ENCODE assay signal across 8 cellular contexts in genomic region chr19:13847900-13848677, GRCh38. TPM values are rescaled to one million over a fixed set of nuclear protein-coding genes. Genes with fewer than 3 reads are reported as not detected.
DNase-seq lines count a peak whose midpoint lies in the region; ATAC-seq and TF ChIP-seq lines count a peak whose summit lies in the region.

No MANE protein-coding gene starts in this region.

- TF ChIP-seq CTCF in OCI-LY1 (IDR thresholded peaks at IDR 0.05; ENCODE audit: low read length) (no peak), neural crest cell (conservative IDR thresholded peaks at IDR 0.05) (peak; percentile 3)

- H3K4me1 Mint-ChIP-seq in effector memory CD8-positive, alpha-beta T cell (ENCODE audit: low read depth in 2 of 2) = peaks cover 44 to 49% of the 10 kb centered on the region in 2 donors
- peaks cover 40% of the 10 kb centered on the region for H3K4me1 Mint-ChIP-seq in neural crest cell

- H3F3A ChIP-seq in OCI-LY1 (ENCODE audit: insufficient read depth, low read length) = no peaks in the 10 kb centered on the region

- DNase-seq in effector memory CD8-positive, alpha-beta T cell = no peak
- DNase-seq in neural crest cell (ENCODE audit: low read depth, low spot score) (no peak), inferior parietal cortex (ENCODE audit: extremely low spot score) (no peak), pons (ENCODE audit: low spot score) (no peak)
- DNase-seq in effector CD8-positive, alpha-beta T cell (lab: John Stamatoyannopoulos, UW) = no peak
- no peak for DNase-seq in stimulated activated naive CD4-positive, alpha-beta T cell (lab: John Stamatoyannopoulos, UW)

- H3K27me3 ChIP-seq in BLaER1 treated with 17β-estradiol and CSF1 and Interleukin-3, amounts not matched to agents 10 nM and 100 nM = peaks cover 0 to 21% (median 11%) of the 10 kb centered on the region in 11 experiments; a peak in 10 of 22 replicates
- H3K27me3 ChIP-seq in OCI-LY1 (ENCODE audit: insufficient read depth, low read length) = 0 out of 2 replicates have a peak, but pooled peaks cover 3% of the 10 kb centered on the region

- H3K79me2 ChIP-seq in OCI-LY1 (ENCODE audit: insufficient read depth, low read length) = no peaks in the 10 kb centered on the region

- H4K20me1 ChIP-seq in BLaER1 treated with 17β-estradiol and CSF1 and Interleukin-3, amounts not matched to agents 10 nM and 100 nM = no peaks in the 10 kb centered on the region
- no peaks in the 10 kb centered on the region for H4K20me1 ChIP-seq in OCI-LY1 (ENCODE audit: insufficient read depth, low read length)

- no peaks in the 10 kb centered on the region for H3K9me3 Mint-ChIP-seq in effector memory CD8-positive, alpha-beta T cell
- H3K9me3 Mint-ChIP-seq in neural crest cell = no peaks in the 10 kb centered on the region

- peak overlapping the region; percentile 50 to 74 (median 62) for H3K4me3 ChIP-seq in BLaER1 treated with 17β-estradiol and CSF1 and Interleukin-3, amounts not matched to agents 10 nM and 100 nM
- H3K4me3 ChIP-seq in OCI-LY1 (ENCODE audit: low read depth, low read length, poor library complexity, severe bottlenecking) = no peak overlapping the region

- no peak overlapping the region for H2AFZ ChIP-seq in OCI-LY1 (ENCODE audit: low read length)

- peak overlapping the region; percentile 91 to 100 (median 96) for H3K9ac ChIP-seq in BLaER1 treated with 17β-estradiol and CSF1 and Interleukin-3, amounts not matched to agents 10 nM and 100 nM
- no peak overlapping the region for H3K9ac ChIP-seq in OCI-LY1 (ENCODE audit: low read length)

- H3K9me2 ChIP-seq in OCI-LY1 (ENCODE audit: low read depth, low read length) = no peaks in the 10 kb centered on the region

- peaks cover 52 to 79% (median 72%) of the 10 kb centered on the region in 10 experiments for H3K4me1 ChIP-seq in BLaER1 treated with 17β-estradiol and CSF1 and Interleukin-3, amounts not matched to agents 10 nM and 100 nM
- peaks cover 26% of the 10 kb centered on the region for H3K4me1 ChIP-seq in OCI-LY1 (ENCODE audit: insufficient read depth, low read length, severe bottlenecking)

- no peak for ATAC-seq in effector memory CD8-positive, alpha-beta T cell (replicated peaks)

- no peaks in the 10 kb centered on the region for H3K36me3 ChIP-seq in BLaER1 treated with 17β-estradiol and CSF1 and Interleukin-3, amounts not matched to agents 10 nM and 100 nM
- H3K36me3 ChIP-seq in OCI-LY1 (ENCODE audit: insufficient read depth, low read length) = no peaks in the 10 kb centered on the region

- H3K27ac Mint-ChIP-seq in effector memory CD8-positive, alpha-beta T cell = peak overlapping the region; percentile 100
- no peak overlapping the region for H3K27ac Mint-ChIP-seq in neural crest cell (ENCODE audit: unreplicated experiment)

- no peaks in the 10 kb centered on the region for H3K27me3 Mint-ChIP-seq in effector memory CD8-positive, alpha-beta T cell
- H3K27me3 Mint-ChIP-seq in neural crest cell (ENCODE audit: low read depth) = peaks cover 7% of the 10 kb centered on the region

- peak overlapping the region; percentile 95 to 100 (median 99) for H3K27ac ChIP-seq in BLaER1 treated with 17β-estradiol and CSF1 and Interleukin-3, amounts not matched to agents 10 nM and 100 nM
- H3K27ac ChIP-seq in OCI-LY1 (ENCODE audit: low read depth, low read length, poor library complexity, severe bottlenecking) = no peak overlapping the region

- H3K9me3 ChIP-seq in BLaER1 treated with 17β-estradiol and CSF1 and Interleukin-3, amounts not matched to agents 10 nM and 100 nM (replicated peaks in 1 of 11) = no peaks in the 10 kb centered on the region
- H3K9me3 ChIP-seq in OCI-LY1 (ENCODE audit: low read length) = no peaks in the 10 kb centered on the region

- H3K36me3 Mint-ChIP-seq in effector memory CD8-positive, alpha-beta T cell (ENCODE audit: insufficient read depth) = peaks cover 80% of the 10 kb centered on the region
- H3K36me3 Mint-ChIP-seq in neural crest cell (ENCODE audit: low read depth) = no peaks in the 10 kb centered on the region

- peak overlapping the region; percentile 70 to 95 (median 90) for H3K4me2 ChIP-seq in BLaER1 treated with 17β-estradiol and CSF1 and Interleukin-3, amounts not matched to agents 10 nM and 100 nM
- H3K4me2 ChIP-seq in OCI-LY1 (ENCODE audit: low read length) = peak overlapping the region; percentile 51; the same call in 1 of the 2 replicates

- H3K4me3 Mint-ChIP-seq in effector memory CD8-positive, alpha-beta T cell = peak overlapping the region; percentile 83
- H3K4me3 Mint-ChIP-seq in neural crest cell = peak overlapping the region; percentile 18

RNA-seq across cellular contexts. Expression of gene NANOS3, which starts 28.8 kb away (rescaled TPM):
- 0.73 and 1.6 TPM in 2 replicates for total RNA-seq in neural crest cell

RNA-seq across cellular contexts. Expression of gene ZSWIM4, which starts 52.8 kb away (rescaled TPM):
- 19.3 and 19.9 TPM in 2 replicates for total RNA-seq in neural crest cell

RNA-seq across cellular contexts. Expression of gene BRME1, which starts 57.8 kb away (rescaled TPM):
- 15.0 and 15.1 TPM in 2 replicates for total RNA-seq in neural crest cell

RNA-seq across cellular contexts. Expression of gene CC2D1A, which starts 57.9 kb away (rescaled TPM):
- total RNA-seq in neural crest cell = 31.7 and 32.4 TPM in 2 replicates
